ENCODE assay signal across 5 cellular contexts in genomic region chr10:125602825-125603224, GRCh38.
"Had no signal": no experiment of that assay in that cellular context is flagged by ENCODE, and none has a peak within 500 bp of the region (broad histone marks: within the 10 kb centered on the region; RNA-seq: fewer than 3 reads in every experiment).

No MANE protein-coding gene starts in this region.

- H3K27ac Mint-ChIP-seq: IgD-negative memory B cell had no signal

- H3K4me3 ChIP-seq: K562 had no signal

- ATAC-seq: HepG2, K562 had no signal

- H3K27ac ChIP-seq: HL-60 had no signal

- DNase-seq: IMR-90 had no signal

- H3K4me3 Mint-ChIP-seq: IgD-negative memory B cell had no signal

- H3K36me3 Mint-ChIP-seq: IgD-negative memory B cell had no signal
